ENCODE assay signal across 9 cellular contexts in genomic region chr2:32591669-32592463, GRCh38. TPM values are rescaled to one million over a fixed set of nuclear protein-coding genes. Genes with fewer than 3 reads are reported as not detected.
DNase-seq lines count a peak whose midpoint lies in the region; ATAC-seq and TF ChIP-seq lines count a peak whose summit lies in the region.
"Had no signal": no experiment of that assay in that cellular context is flagged by ENCODE, and none has a peak within 500 bp of the region (broad histone marks: within the 10 kb centered on the region; RNA-seq: fewer than 3 reads in every experiment).

No MANE protein-coding gene starts in this region.

- peaks cover 30% of the 10 kb centered on the region for H3K4me1 Mint-ChIP-seq in activated naive CD8-positive, alpha-beta T cell treated with anti-CD3 and anti-CD28 coated beads, Interleukin-2, amount 50 U/mL, for 24 hours
- no peaks in the 10 kb centered on the region for H3K4me1 Mint-ChIP-seq in GM23338
- peaks cover 7% of the 10 kb centered on the region for H3K4me1 Mint-ChIP-seq in neural progenitor cell

- H3K4me2 ChIP-seq in BLaER1 treated with 17β-estradiol and CSF1 and Interleukin-3, amounts not matched to agents 10 nM and 100 nM: peak overlapping the region in 10 of 11 experiments; percentile 6 to 77 (median 52); a peak in 19 of 22 replicates
- no peak overlapping the region for H3K4me2 ChIP-seq in GM23338
- H3K4me2 ChIP-seq in neural progenitor cell: no peak overlapping the region

- H3K9ac ChIP-seq in BLaER1 treated with 17β-estradiol and CSF1 and Interleukin-3, amounts not matched to agents 10 nM and 100 nM: peak overlapping the region in 6 of 11 experiments; percentile 8 to 51 (median 29); a peak in 9 of 22 replicates
- no peak overlapping the region for H3K9ac ChIP-seq in neural progenitor cell

- H3K9me3 Mint-ChIP-seq in activated naive CD8-positive, alpha-beta T cell treated with anti-CD3 and anti-CD28 coated beads, Interleukin-2, amount 50 U/mL, for 24 hours: no peaks in the 10 kb centered on the region
- H3K9me3 Mint-ChIP-seq in GM23338 (no peaks in the 10 kb centered on the region), neural progenitor cell (no peaks in the 10 kb centered on the region)

- H3K9me2 ChIP-seq in GM23338 (ENCODE audit: insufficient read depth): no peaks in the 10 kb centered on the region

- peak overlapping the region; percentile 17 to 84 (median 71); a peak in 21 of 22 replicates for H3K27ac ChIP-seq in BLaER1 treated with 17β-estradiol and CSF1 and Interleukin-3, amounts not matched to agents 10 nM and 100 nM
- no peak overlapping the region for H3K27ac ChIP-seq in GM23338 (ENCODE audit: low read depth)
- no peak overlapping the region for H3K27ac ChIP-seq in neural progenitor cell

- H3K27ac Mint-ChIP-seq in activated naive CD8-positive, alpha-beta T cell treated with anti-CD3 and anti-CD28 coated beads, Interleukin-2, amount 50 U/mL, for 24 hours: peak overlapping the region; percentile 88
- H3K27ac Mint-ChIP-seq in GM23338 (no peak overlapping the region), neural progenitor cell (no peak overlapping the region)

- H3F3A ChIP-seq in GM23338 (replicated peaks; ENCODE audit: low read depth): no peaks in the 10 kb centered on the region
- H3F3A ChIP-seq in neural progenitor cell (ENCODE audit: low read depth): no peaks in the 10 kb centered on the region

- H4K20me1 ChIP-seq in BLaER1 treated with 17β-estradiol and CSF1 and Interleukin-3, amounts not matched to agents 10 nM and 100 nM: peaks cover 0 to 31% (median 0%) of the 10 kb centered on the region in 11 experiments; a peak in 3 of 22 replicates
- no peaks in the 10 kb centered on the region for H4K20me1 ChIP-seq in GM23338 (replicated peaks; ENCODE audit: insufficient read depth)
- no peaks in the 10 kb centered on the region for H4K20me1 ChIP-seq in neural progenitor cell (ENCODE audit: low read depth)

- no peaks in the 10 kb centered on the region for H3K27me3 ChIP-seq in BLaER1 treated with 17β-estradiol and CSF1 and Interleukin-3, amounts not matched to agents 10 nM and 100 nM
- H3K27me3 ChIP-seq in GM23338 (ENCODE audit: insufficient read depth) (no peaks in the 10 kb centered on the region), neural progenitor cell (no peaks in the 10 kb centered on the region)
- H3K27me3 ChIP-seq: heart left ventricle had no signal

- H2AFZ ChIP-seq in GM23338: no peak overlapping the region
- H2AFZ ChIP-seq in neural progenitor cell (replicated peaks): no peak overlapping the region

- H3K36me3 Mint-ChIP-seq in activated naive CD8-positive, alpha-beta T cell treated with anti-CD3 and anti-CD28 coated beads, Interleukin-2, amount 50 U/mL, for 24 hours (ENCODE audit: low read depth): peaks cover 34% of the 10 kb centered on the region
- H3K36me3 Mint-ChIP-seq in GM23338 (ENCODE audit: low read depth) (0 out of 3 replicates have a peak, but pooled peaks cover 2% of the 10 kb centered on the region), neural progenitor cell (peaks cover 11% of the 10 kb centered on the region)

- ATAC-seq in HG03565 (IDR thresholded peaks at IDR 0.05; ENCODE audit: unreplicated experiment) (peak; percentile 60), GM23338 (no peak)
- peak; percentile 89 for ATAC-seq in activated naive CD8-positive, alpha-beta T cell treated with anti-CD3 and anti-CD28 coated beads, Interleukin-2, amount 50 U/mL, for 24 hours

- DNase-seq in GM19240 (ENCODE audit: insufficient read length, low spot score) (peak; percentile 3), SK-N-DZ (ENCODE audit: low spot score) (no peak), GM23338 (ENCODE audit: low spot score) (no peak), neural progenitor cell (ENCODE audit: low spot score) (no peak), H4 (ENCODE audit: low spot score) (no peak)
- no peak for DNase-seq in activated naive CD8-positive, alpha-beta T cell treated with anti-CD3 and anti-CD28 coated beads, Interleukin-2, amount 50 U/mL, for 24 hours
- DNase-seq: heart left ventricle had no signal

- peaks cover 30 to 75% (median 52%) of the 10 kb centered on the region in 11 experiments for H3K36me3 ChIP-seq in BLaER1 treated with 17β-estradiol and CSF1 and Interleukin-3, amounts not matched to agents 10 nM and 100 nM
- H3K36me3 ChIP-seq in GM23338 (ENCODE audit: insufficient read depth) (no peaks in the 10 kb centered on the region), neural progenitor cell (no peaks in the 10 kb centered on the region)

- H3K9me3 ChIP-seq in BLaER1 treated with 17β-estradiol and CSF1 and Interleukin-3, amounts not matched to agents 10 nM and 100 nM (replicated peaks in 1 of 11): no peaks in the 10 kb centered on the region
- H3K9me3 ChIP-seq in neural progenitor cell (ENCODE audit: low read depth): no peaks in the 10 kb centered on the region
- H3K9me3 ChIP-seq: heart left ventricle had no signal

- no peak overlapping the region for H3K4me3 ChIP-seq in BLaER1 treated with 17β-estradiol and CSF1 and Interleukin-3, amounts not matched to agents 10 nM and 100 nM
- H3K4me3 ChIP-seq in GM23338 (no peak overlapping the region), neural progenitor cell (no peak overlapping the region)
- H3K4me3 ChIP-seq: heart left ventricle had no signal

- TF ChIP-seq CTCF in GM23338 (conservative IDR thresholded peaks at IDR 0.05; ENCODE audit: low read depth in 2 of 2): no peak
- TF ChIP-seq CTCF in neural progenitor cell (IDR thresholded peaks at IDR 0.05): no peak

- H3K79me2 ChIP-seq in GM23338 (replicated peaks; ENCODE audit: insufficient read depth) (no peaks in the 10 kb centered on the region), neural progenitor cell (ENCODE audit: low read depth) (no peaks in the 10 kb centered on the region)

- H3K4me1 ChIP-seq in BLaER1 treated with 17β-estradiol and CSF1 and Interleukin-3, amounts not matched to agents 10 nM and 100 nM: peaks cover 13 to 42% (median 24%) of the 10 kb centered on the region in 10 experiments
- H3K4me1 ChIP-seq in GM23338 (ENCODE audit: insufficient read depth) (no peaks in the 10 kb centered on the region), neural progenitor cell (no peaks in the 10 kb centered on the region)

- no peak overlapping the region for H3K4me3 Mint-ChIP-seq in activated naive CD8-positive, alpha-beta T cell treated with anti-CD3 and anti-CD28 coated beads, Interleukin-2, amount 50 U/mL, for 24 hours
- H3K4me3 Mint-ChIP-seq in GM23338 (no peak overlapping the region), neural progenitor cell (no peak overlapping the region)

- H3K27me3 Mint-ChIP-seq in activated naive CD8-positive, alpha-beta T cell treated with anti-CD3 and anti-CD28 coated beads, Interleukin-2, amount 50 U/mL, for 24 hours: no peaks in the 10 kb centered on the region
- H3K27me3 Mint-ChIP-seq in GM23338 (ENCODE audit: insufficient read depth, low read depth, poor library complexity) (peaks cover 1% of the 10 kb centered on the region), neural progenitor cell (ENCODE audit: insufficient read depth, low read depth) (no peaks in the 10 kb centered on the region)

RNA-seq across cellular contexts. Expression of gene TTC27, which starts 36.0 kb away (rescaled TPM):
- 5.3 and 5.6 TPM in 2 replicates for polyA plus RNA-seq in SK-N-DZ (2014; cell fraction: cytosol; rRNA removed)
- 2.6 and 8.4 TPM in 2 replicates for polyA plus RNA-seq in SK-N-DZ (2014; cell fraction: nucleus; rRNA removed)
- 26.4 and 41.3 TPM in 2 replicates for total RNA-seq in GM23338 (2014; rRNA removed; shearing (Covaris generic))
- 10.8 and 11.8 TPM in 2 replicates for polyA plus RNA-seq in GM23338 (2016; fragmentation: Nextera tagmentation; extraction: Ambion mirVana)
- total RNA-seq in neural progenitor cell (ENCODE audit: low replicate concordance): 16.4 and 32.5 TPM in 2 replicates
- total RNA-seq in H4 (2014; rRNA removed; shearing (Covaris generic)): 4.9 and 11.8 TPM in 2 replicates

Comparison
In these comparisons a context has a peak if more than half of its experiments do, and no peak if none do; other contexts are left out.
1. H3K27ac ChIP-seq: peak in BLaER1 treated with 17β-estradiol and CSF1 and Interleukin-3, amounts not matched to agents 10 nM and 100 nM (11 of 11); none in GM23338 (single experiment) and neural progenitor cell (single experiment).
2. H3K4me2 ChIP-seq: peak in BLaER1 treated with 17β-estradiol and CSF1 and Interleukin-3, amounts not matched to agents 10 nM and 100 nM (10 of 11); none in GM23338 (single experiment) and neural progenitor cell (single experiment).